ENCODE assay signal across 8 cellular contexts in the genomic region with DNA sequence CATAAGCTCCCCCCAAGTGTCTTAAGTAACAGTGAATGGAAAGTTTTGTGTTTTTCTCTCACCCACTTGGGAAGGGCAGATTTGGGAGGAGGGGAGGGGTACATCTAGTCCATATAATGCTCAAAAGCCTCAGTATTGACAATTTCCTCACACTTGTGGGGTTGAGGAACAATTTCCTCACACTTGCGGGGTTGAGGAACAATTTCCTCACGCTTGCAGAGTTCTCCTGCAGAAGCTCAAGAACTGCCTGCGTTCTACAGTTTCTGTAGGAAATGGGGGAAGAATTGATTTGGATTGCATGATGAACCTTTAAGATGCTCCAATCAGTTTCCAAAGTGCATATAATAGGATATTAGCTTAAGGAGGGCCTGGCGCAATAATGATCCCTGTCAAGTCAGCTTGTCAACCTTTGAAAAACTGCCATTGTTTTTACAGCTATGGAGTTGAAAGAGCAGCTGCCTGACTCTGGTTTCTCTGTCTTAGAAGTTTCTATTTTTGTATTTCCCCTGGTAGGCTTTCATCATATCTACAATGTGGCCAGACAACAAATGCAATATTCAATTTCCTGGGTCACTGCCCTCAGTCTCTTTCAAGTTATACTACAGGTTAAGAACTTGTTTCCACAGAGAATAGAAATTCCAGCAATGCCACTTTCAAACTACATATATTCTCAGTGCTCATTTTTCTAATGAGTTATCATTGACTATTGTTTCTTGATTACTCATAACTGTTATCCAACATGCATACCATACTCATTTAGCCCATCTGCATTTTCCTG.
DNase-seq lines count a peak whose midpoint lies in the region; ATAC-seq and TF ChIP-seq lines count a peak whose summit lies in the region.

No MANE protein-coding gene starts in this region.

- H2AK5ac ChIP-seq in mesendoderm (ENCODE audit: low read length), result no peak overlapping the region

- H3K4me1 ChIP-seq in KMS-11 (ENCODE audit: low read depth, poor library complexity, severe bottlenecking) (peaks cover 53% of the 10 kb centered on the region), mesendoderm (ENCODE audit: control insufficient read depth, low read depth, low read length) (no peaks in the 10 kb centered on the region)

- H3K36me3 ChIP-seq in KMS-11 (ENCODE audit: insufficient read depth) (no peaks in the 10 kb centered on the region), mesendoderm (ENCODE audit: control insufficient read depth, insufficient read depth, low read length) (no peaks in the 10 kb centered on the region)

- H2AFZ ChIP-seq in KMS-11 (ENCODE audit: low read depth), result peak overlapping the region; percentile 36; the same call in 1 of the 2 replicates

- H3K9me3 Mint-ChIP-seq in HFFc6, result no peaks in the 10 kb centered on the region

- whole genome bisulfite sequencing in mesendoderm (ENCODE audit: extremely low coverage, insufficient coverage, low lambda C conversion rate), result no CpG with 5 or more reads among the region's 4 CpGs

- peak; percentile 82 for ATAC-seq in GM21528 (IDR thresholded peaks at IDR 0.05; ENCODE audit: low FRiP score, unreplicated experiment)
- peak; percentile 42 to 67 for ATAC-seq in left cardiac atrium

- TF ChIP-seq CTCF in GM12864 (IDR thresholded peaks at IDR 0.05; ENCODE audit: low read depth, low read length, missing control alignments) (no peak), KMS-11 (conservative IDR thresholded peaks at IDR 0.05; ENCODE audit: low read depth, low read length) (no peak), HFFc6 (IDR thresholded peaks at IDR 0.05) (no peak)

- H3K4me3 Mint-ChIP-seq in HFFc6, result no peak overlapping the region

- H3K18ac ChIP-seq in mesendoderm (ENCODE audit: low read length), result no peak overlapping the region

- H3K27me3 Mint-ChIP-seq in HFFc6 (ENCODE audit: insufficient read depth), result no peaks in the 10 kb centered on the region

- H3K79me1 ChIP-seq in mesendoderm (ENCODE audit: low read length), result no peaks in the 10 kb centered on the region

- H3K79me2 ChIP-seq in KMS-11 (ENCODE audit: insufficient read depth, low read depth) (no peaks in the 10 kb centered on the region), mesendoderm (ENCODE audit: control insufficient read depth, insufficient read depth, low read length) (no peaks in the 10 kb centered on the region)

- H3K36me3 Mint-ChIP-seq in HFFc6 (ENCODE audit: low read depth), result no peaks in the 10 kb centered on the region

- H3K23ac ChIP-seq in mesendoderm (ENCODE audit: low read length), result no peak overlapping the region

- no peak overlapping the region for H4K8ac ChIP-seq in mesendoderm (ENCODE audit: low read depth, low read length)

- peak overlapping the region; percentile 57 for H3K4me2 ChIP-seq in KMS-11
- no peak overlapping the region for H3K4me2 ChIP-seq in mesendoderm (ENCODE audit: low read length)

- H3K4me3 ChIP-seq in GM12864 (ENCODE audit: low read depth, low read length) (no peak overlapping the region), KMS-11 (IDR thresholded peaks at IDR 0.05; ENCODE audit: insufficient read depth, low read depth, low read length) (no peak overlapping the region), mesendoderm (ENCODE audit: low read length) (no peak overlapping the region)

- no peak overlapping the region for H2BK15ac ChIP-seq in mesendoderm (replicated peaks; ENCODE audit: low read depth)

- no peak overlapping the region for H2BK120ac ChIP-seq in mesendoderm (ENCODE audit: low read depth, low read length)

- H3K27ac ChIP-seq in KMS-11, result peak overlapping the region; percentile 55
- H3K27ac ChIP-seq in mesendoderm (ENCODE audit: low read depth, low read length), result no peak overlapping the region

- peaks cover 28% of the 10 kb centered on the region for H3K4me1 Mint-ChIP-seq in HFFc6 (ENCODE audit: low read depth)

- no peak overlapping the region for H3K27ac Mint-ChIP-seq in HFFc6

- H4K20me1 ChIP-seq in KMS-11 (ENCODE audit: insufficient read depth), result no peaks in the 10 kb centered on the region

- intact Hi-C loops in left cardiac atrium (cut with DNase I), result no loop called here

- H3K56ac ChIP-seq in mesendoderm (ENCODE audit: low read length), result no peak overlapping the region

- H3K9ac ChIP-seq in KMS-11 (no peak overlapping the region), mesendoderm (ENCODE audit: low read length) (no peak overlapping the region)

- no peak overlapping the region for H4K5ac ChIP-seq in mesendoderm (ENCODE audit: low read length)

- peak; percentile 8 for DNase-seq in GM12864 (ENCODE audit: low read depth)
- DNase-seq in left cardiac atrium, result no peak
- DNase-seq in HFFc6, result no peak
- DNase-seq in foreskin melanocyte, result no peak
- no peak for DNase-seq in mesendoderm
- no peak for DNase-seq in superior temporal gyrus (ENCODE audit: extremely low spot score)

- H3K27me3 ChIP-seq in KMS-11 (ENCODE audit: insufficient read depth, low read depth) (no peaks in the 10 kb centered on the region), mesendoderm (ENCODE audit: insufficient read depth, low read length, poor library complexity) (no peaks in the 10 kb centered on the region)

- H3K4ac ChIP-seq in mesendoderm (ENCODE audit: low read depth, low read length), result no peak overlapping the region

- H2BK5ac ChIP-seq in mesendoderm (ENCODE audit: low read length), result no peak overlapping the region
